In the genomic region with DNA sequence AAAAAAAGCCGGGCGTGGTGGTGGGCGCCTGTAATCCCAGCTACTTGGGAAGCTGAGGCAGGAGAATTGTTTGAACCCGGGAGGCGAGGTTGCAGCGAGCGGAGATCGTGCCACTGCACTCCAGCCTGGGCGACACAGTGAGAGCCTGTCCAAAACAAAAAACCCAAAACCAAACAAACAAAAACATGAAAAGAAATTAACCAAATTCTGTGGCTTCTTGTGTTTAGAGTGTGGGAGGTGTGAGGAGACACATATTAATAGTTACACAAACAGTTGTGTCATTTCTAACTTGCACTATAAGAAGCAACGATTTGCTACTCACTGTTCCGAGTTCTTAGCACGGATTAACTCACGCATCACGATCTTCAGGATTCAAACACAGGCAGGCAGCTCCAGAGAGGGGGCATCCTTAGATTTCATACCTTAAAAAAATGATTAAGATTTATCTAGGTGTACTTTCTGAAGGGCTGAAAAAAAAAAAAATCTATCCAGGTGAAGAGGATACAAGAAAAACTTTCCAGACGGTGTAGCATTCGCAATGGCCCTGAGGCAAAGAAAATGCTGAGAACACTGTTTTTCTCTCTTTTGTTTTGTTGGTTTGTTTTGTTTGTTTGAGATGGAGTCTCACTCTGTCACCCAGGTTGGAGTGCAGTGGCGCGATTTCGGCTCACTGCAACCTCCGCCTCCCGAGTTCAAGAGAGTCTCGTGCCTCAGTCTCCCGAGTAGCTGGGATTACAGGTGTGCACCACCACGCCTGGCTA, we compare ENCODE assay signal across 8 cellular contexts. TPM values are rescaled to one million over a fixed set of nuclear protein-coding genes. Genes with fewer than 3 reads are reported as not detected.
DNase-seq lines count a peak whose midpoint lies in the region; ATAC-seq, FAIRE-seq and TF ChIP-seq lines count a peak whose summit lies in the region.

No MANE protein-coding gene starts in this region.

- peak overlapping the region; percentile 83 for H2AFZ ChIP-seq in keratinocyte (ENCODE audit: control insufficient read depth, low read length)

- peaks cover 19% of the 10 kb centered on the region for H3K4me1 Mint-ChIP-seq in activated T-helper 2 cell treated with anti-CD3 and anti-CD28 coated beads, Interferon-gamma antibody, Interleukin-2, Interleukin-4, amounts not matched to agents 10 μg/mL and 5 μg/mL and 100 μg/mL, durations not matched to agents 14 hours and 24 hours and 36 hours (ENCODE audit: low read depth)

- DNase-seq in GM06990 (ENCODE audit: extremely low read depth, insufficient read length), result peak; percentile 41
- no peak for DNase-seq in activated T-helper 2 cell treated with anti-CD3 and anti-CD28 coated beads, Interferon-gamma antibody, Interleukin-2, Interleukin-4, amounts not matched to agents 10 μg/mL and 5 μg/mL and 100 μg/mL, durations not matched to agents 14 hours and 24 hours and 36 hours (ENCODE audit: low spot score)
- no peak for DNase-seq in keratinocyte (ENCODE audit: low read depth, low spot score)
- DNase-seq in testis, result no peak
- DNase-seq in mucosa of gallbladder (ENCODE audit: low spot score), result no peak
- no peak for DNase-seq in HuH-7.5 (ENCODE audit: low spot score)

- 32 to 46% methylated on average over 24 of the region's 24 CpGs for WGBS in testis, 2 donors

- no peaks in the 10 kb centered on the region for H3K36me3 ChIP-seq in GM06990 (ENCODE audit: control insufficient read depth, insufficient read depth, low read length)
- H3K36me3 ChIP-seq in keratinocyte (ENCODE audit: control insufficient read depth in 2 of 2, extremely low read depth in 1 of 2, insufficient read depth in 2 of 2, low read length in 2 of 2), result no peaks in the 10 kb centered on the region
- no peaks in the 10 kb centered on the region for H3K36me3 ChIP-seq in testis (ENCODE audit: low read depth, missing control alignments)

- H4K20me1 ChIP-seq in keratinocyte (ENCODE audit: control insufficient read depth, extremely low read depth, insufficient read depth, low read length), result no peaks in the 10 kb centered on the region

- H3K27me3 ChIP-seq in GM06990 (replicated peaks; ENCODE audit: control insufficient read depth, insufficient read depth, low read length) (no peaks in the 10 kb centered on the region), keratinocyte (ENCODE audit: control insufficient read depth, extremely low read depth, insufficient read depth, low read length) (no peaks in the 10 kb centered on the region), testis (no peaks in the 10 kb centered on the region)

- no peaks in the 10 kb centered on the region for H3K9me1 ChIP-seq in keratinocyte (ENCODE audit: control insufficient read depth, extremely low read depth, insufficient read depth, low read length)

- H3K9me3 ChIP-seq in keratinocyte (ENCODE audit: control insufficient read depth, low read depth, low read length) (no peaks in the 10 kb centered on the region), testis (no peaks in the 10 kb centered on the region)

- peaks cover 6% of the 10 kb centered on the region for H3K79me2 ChIP-seq in keratinocyte (ENCODE audit: control insufficient read depth, insufficient read depth, low read length)

- H3K4me3 ChIP-seq in GM06990 (replicated peaks; ENCODE audit: low read depth, low read length) (peak overlapping the region; percentile 96), keratinocyte (ENCODE audit: control insufficient read depth in 2 of 3, extremely low read depth in 1 of 3, insufficient read depth in 2 of 3, low read depth in 1 of 3, low read length in 3 of 3) (peak overlapping the region; percentile 77 to 98 (median 89)), testis (peak overlapping the region; percentile 77 to 84)

- H3K27ac ChIP-seq in keratinocyte (ENCODE audit: control insufficient read depth, insufficient read depth, low read length), result peak overlapping the region; percentile 87
- H3K27ac ChIP-seq in testis, result peak overlapping the region in 1 of 2 donors; percentile 93

- peak overlapping the region; percentile 96 for H3K9ac ChIP-seq in keratinocyte (ENCODE audit: control insufficient read depth, extremely low read depth, insufficient read depth, low read length)

- ATAC-seq in HG02642 (IDR thresholded peaks at IDR 0.05; ENCODE audit: poor library complexity, unreplicated experiment), result peak; percentile 53
- ATAC-seq in HG03280 (IDR thresholded peaks at IDR 0.05; ENCODE audit: unreplicated experiment), result no peak

- no peaks in the 10 kb centered on the region for H3K9me3 Mint-ChIP-seq in activated T-helper 2 cell treated with anti-CD3 and anti-CD28 coated beads, Interferon-gamma antibody, Interleukin-2, Interleukin-4, amounts not matched to agents 10 μg/mL and 5 μg/mL and 100 μg/mL, durations not matched to agents 14 hours and 24 hours and 36 hours

- peaks cover 3% of the 10 kb centered on the region for H3K4me1 ChIP-seq in keratinocyte (ENCODE audit: control insufficient read depth, extremely low read depth, insufficient read depth, low read length)
- H3K4me1 ChIP-seq in testis, result peaks cover 6% of the 10 kb centered on the region

- no peak for TF ChIP-seq CTCF in GM06990 (IDR thresholded peaks at IDR 0.05; ENCODE audit: insufficient read depth, low read length, poor library complexity, severe bottlenecking)
- TF ChIP-seq CTCF in keratinocyte (optimal IDR thresholded peaks at IDR 0.05 in 1 of 3, IDR thresholded peaks at IDR 0.05 in 1 of 3, conservative IDR thresholded peaks at IDR 0.05 in 1 of 3; ENCODE audit: extremely low read depth in 1 of 3, insufficient read depth in 2 of 3, low read length in 3 of 3), result no peak
- no peak for TF ChIP-seq CTCF in testis (IDR thresholded peaks at IDR 0.05)

- H3K4me3 Mint-ChIP-seq in activated T-helper 2 cell treated with anti-CD3 and anti-CD28 coated beads, Interferon-gamma antibody, Interleukin-2, Interleukin-4, amounts not matched to agents 10 μg/mL and 5 μg/mL and 100 μg/mL, durations not matched to agents 14 hours and 24 hours and 36 hours (ENCODE audit: low read depth), result peak overlapping the region; percentile 93

- no peak for FAIRE-seq in keratinocyte (lab: Jason Lieb, UNC)

- H3K4me2 ChIP-seq in keratinocyte (ENCODE audit: control insufficient read depth, extremely low read depth, insufficient read depth, low read depth, low read length), result peak overlapping the region; percentile 100

- dilution Hi-C loops in keratinocyte (cut with MboI; ENCODE audit: extremely low pct_ligation_motif_present, low sequenced_read_pairs), result no loop called here

- peaks cover 2% of the 10 kb centered on the region for H3K36me3 Mint-ChIP-seq in activated T-helper 2 cell treated with anti-CD3 and anti-CD28 coated beads, Interferon-gamma antibody, Interleukin-2, Interleukin-4, amounts not matched to agents 10 μg/mL and 5 μg/mL and 100 μg/mL, durations not matched to agents 14 hours and 24 hours and 36 hours (ENCODE audit: low read depth)

- peak overlapping the region; percentile 91 for H3K27ac Mint-ChIP-seq in activated T-helper 2 cell treated with anti-CD3 and anti-CD28 coated beads, Interferon-gamma antibody, Interleukin-2, Interleukin-4, amounts not matched to agents 10 μg/mL and 5 μg/mL and 100 μg/mL, durations not matched to agents 14 hours and 24 hours and 36 hours

- H3K27me3 Mint-ChIP-seq in activated T-helper 2 cell treated with anti-CD3 and anti-CD28 coated beads, Interferon-gamma antibody, Interleukin-2, Interleukin-4, amounts not matched to agents 10 μg/mL and 5 μg/mL and 100 μg/mL, durations not matched to agents 14 hours and 24 hours and 36 hours (ENCODE audit: low read depth), result no peaks in the 10 kb centered on the region

- no peak for TF ChIP-seq POLR2A in testis (IDR thresholded peaks at IDR 0.05)

- intact Hi-C loops in activated T-helper 2 cell treated with anti-CD3 and anti-CD28 coated beads, Interferon-gamma antibody, Interleukin-2, Interleukin-4, amounts not matched to agents 10 μg/mL and 5 μg/mL and 100 μg/mL, durations not matched to agents 14 hours and 24 hours and 36 hours (cut with micrococcal nuclease), result loop anchor here (5.0 kb wide), 1 partner anchor 91 kb away; no protein-coding TSS in a partner anchor
- intact Hi-C loops in testis (cut with DNase I; ENCODE audit: low total_unique reads), result no loop called here

RNA-seq across cellular contexts. Expression of gene HMGCL, which starts 0.7 kb away (rescaled TPM):
- 22.8 and 25.9 TPM in 2 replicates for total RNA-seq in activated T-helper 2 cell treated with anti-CD3 and anti-CD28 coated beads, Interferon-gamma antibody, Interleukin-2, Interleukin-4, amounts not matched to agents 10 μg/mL and 5 μg/mL and 100 μg/mL, durations not matched to agents 14 hours and 24 hours and 36 hours
- polyA plus RNA-seq in keratinocyte (24.1 to 35.0 TPM (median 29.6 TPM) in 3 replicates), testis (ENCODE audit: insufficient read depth, low read depth, low replicate concordance) (38.8 TPM)
- 13.9 TPM for polyA plus RNA-seq in keratinocyte (2011; ENCODE audit: low read depth)
- polyA plus RNA-seq in keratinocyte (2011; cell fraction: cytosol; rRNA removed), result 23.6 and 23.7 TPM in 2 replicates
- 26.0 and 26.5 TPM in 2 replicates for polyA plus RNA-seq in keratinocyte (2011; cell fraction: nucleus; rRNA removed)
- polyA plus RNA-seq in keratinocyte (2012; ENCODE audit: low replicate concordance), result 22.9 and 36.0 TPM in 2 replicates
- 7.3 to 18.4 TPM (median 16.4 TPM) in 3 replicates for polyA minus RNA-seq in keratinocyte
- polyA minus RNA-seq in keratinocyte (2011; cell fraction: cytosol; rRNA and poly(A)+ RNA removed), result 8.4 TPM
- polyA minus RNA-seq in keratinocyte (2011; cell fraction: nucleus; rRNA and poly(A)+ RNA removed), result 8.7 and 10.8 TPM in 2 replicates
- total RNA-seq in testis (10 to 100 TPM; 48.2 to 54.3 TPM), mucosa of gallbladder (57.6 TPM)

RNA-seq across cellular contexts. Expression of gene GALE, which starts 25.4 kb away (rescaled TPM):
- 57.8 and 62.1 TPM in 2 replicates for total RNA-seq in activated T-helper 2 cell treated with anti-CD3 and anti-CD28 coated beads, Interferon-gamma antibody, Interleukin-2, Interleukin-4, amounts not matched to agents 10 μg/mL and 5 μg/mL and 100 μg/mL, durations not matched to agents 14 hours and 24 hours and 36 hours
- 52.8 to 68.3 TPM (median 66.9 TPM) in 3 replicates for polyA plus RNA-seq in keratinocyte
- polyA plus RNA-seq in keratinocyte (2011; ENCODE audit: low read depth), result 16.0 TPM
- polyA plus RNA-seq in keratinocyte (2011; cell fraction: cytosol; rRNA removed), result 32.5 and 51.1 TPM in 2 replicates
- polyA plus RNA-seq in keratinocyte (2011; cell fraction: nucleus; rRNA removed), result 58.9 and 68.1 TPM in 2 replicates
- polyA plus RNA-seq in keratinocyte (2012; ENCODE audit: low replicate concordance), result 31.5 and 55.2 TPM in 2 replicates
- 37.5 to 51.9 TPM (median 38.4 TPM) in 3 replicates for polyA minus RNA-seq in keratinocyte
- 36.4 TPM for polyA minus RNA-seq in keratinocyte (2011; cell fraction: cytosol; rRNA and poly(A)+ RNA removed)
- polyA minus RNA-seq in keratinocyte (2011; cell fraction: nucleus; rRNA and poly(A)+ RNA removed), result 20.2 and 22.2 TPM in 2 replicates
- total RNA-seq in testis, result 10 to 100 TPM; 23.2 to 26.1 TPM
- polyA plus RNA-seq in testis (ENCODE audit: insufficient read depth, low read depth, low replicate concordance), result 18.7 TPM
- 111 TPM for total RNA-seq in mucosa of gallbladder

RNA-seq across cellular contexts. Expression of gene LYPLA2, which starts 35.0 kb away (rescaled TPM):
- total RNA-seq in activated T-helper 2 cell treated with anti-CD3 and anti-CD28 coated beads, Interferon-gamma antibody, Interleukin-2, Interleukin-4, amounts not matched to agents 10 μg/mL and 5 μg/mL and 100 μg/mL, durations not matched to agents 14 hours and 24 hours and 36 hours, result 86.4 and 88.4 TPM in 2 replicates
- polyA plus RNA-seq in keratinocyte (51.7 to 81.7 TPM (median 73.9 TPM) in 3 replicates), testis (ENCODE audit: insufficient read depth, low read depth, low replicate concordance) (36.1 TPM)
- 27.7 TPM for polyA plus RNA-seq in keratinocyte (2011; ENCODE audit: low read depth)
- 58.6 and 99.6 TPM in 2 replicates for polyA plus RNA-seq in keratinocyte (2011; cell fraction: cytosol; rRNA removed)
- 63.3 and 92.1 TPM in 2 replicates for polyA plus RNA-seq in keratinocyte (2011; cell fraction: nucleus; rRNA removed)
- 61.1 and 73.9 TPM in 2 replicates for polyA plus RNA-seq in keratinocyte (2012; ENCODE audit: low replicate concordance)
- 54.5 to 70.5 TPM (median 61.2 TPM) in 3 replicates for polyA minus RNA-seq in keratinocyte
- 134 TPM for polyA minus RNA-seq in keratinocyte (2011; cell fraction: cytosol; rRNA and poly(A)+ RNA removed)
- 29.7 and 39.1 TPM in 2 replicates for polyA minus RNA-seq in keratinocyte (2011; cell fraction: nucleus; rRNA and poly(A)+ RNA removed)
- total RNA-seq in testis (10 to 100 TPM; 46.5 to 47.8 TPM), mucosa of gallbladder (63.2 TPM)

RNA-seq across cellular contexts. Expression of gene FUCA1, which starts 42.1 kb away (rescaled TPM):
- 3.3 and 4.0 TPM in 2 replicates for total RNA-seq in activated T-helper 2 cell treated with anti-CD3 and anti-CD28 coated beads, Interferon-gamma antibody, Interleukin-2, Interleukin-4, amounts not matched to agents 10 μg/mL and 5 μg/mL and 100 μg/mL, durations not matched to agents 14 hours and 24 hours and 36 hours
- 9.0 to 11.9 TPM (median 10.3 TPM) in 3 replicates for polyA plus RNA-seq in keratinocyte
- polyA plus RNA-seq in keratinocyte (2011; ENCODE audit: low read depth), result 4.3 TPM
- polyA plus RNA-seq in keratinocyte (2011; cell fraction: cytosol; rRNA removed), result 6.0 and 11.0 TPM in 2 replicates
- polyA plus RNA-seq in keratinocyte (2011; cell fraction: nucleus; rRNA removed), result 13.6 and 14.2 TPM in 2 replicates
- 4.7 and 6.4 TPM in 2 replicates for polyA plus RNA-seq in keratinocyte (2012; ENCODE audit: low replicate concordance)
- 2.3 to 7.5 TPM (median 6.6 TPM) in 3 replicates for polyA minus RNA-seq in keratinocyte
- polyA minus RNA-seq in keratinocyte (2011; cell fraction: cytosol; rRNA and poly(A)+ RNA removed), result 8.1 TPM
- polyA minus RNA-seq in keratinocyte (2011; cell fraction: nucleus; rRNA and poly(A)+ RNA removed), result 6.2 and 9.5 TPM in 2 replicates
- total RNA-seq in testis, result 10 to 100 TPM; 34.0 to 41.2 TPM
- 68.8 TPM for polyA plus RNA-seq in testis (ENCODE audit: insufficient read depth, low read depth, low replicate concordance)
- total RNA-seq in mucosa of gallbladder, result 65.9 TPM

RNA-seq across cellular contexts. Expression of gene PITHD1, which starts 47.7 kb away (rescaled TPM):
- 71.4 and 72.7 TPM in 2 replicates for total RNA-seq in activated T-helper 2 cell treated with anti-CD3 and anti-CD28 coated beads, Interferon-gamma antibody, Interleukin-2, Interleukin-4, amounts not matched to agents 10 μg/mL and 5 μg/mL and 100 μg/mL, durations not matched to agents 14 hours and 24 hours and 36 hours
- 48.9 to 60.8 TPM (median 59.4 TPM) in 3 replicates for polyA plus RNA-seq in keratinocyte
- 17.9 TPM for polyA plus RNA-seq in keratinocyte (2011; ENCODE audit: low read depth)
- 54.3 and 63.7 TPM in 2 replicates for polyA plus RNA-seq in keratinocyte (2011; cell fraction: cytosol; rRNA removed)
- polyA plus RNA-seq in keratinocyte (2011; cell fraction: nucleus; rRNA removed), result 35.8 and 46.7 TPM in 2 replicates
- polyA plus RNA-seq in keratinocyte (2012; ENCODE audit: low replicate concordance), result 36.7 and 62.0 TPM in 2 replicates
- 13.4 to 15.6 TPM (median 14.4 TPM) in 3 replicates for polyA minus RNA-seq in keratinocyte
- 20.3 TPM for polyA minus RNA-seq in keratinocyte (2011; cell fraction: cytosol; rRNA and poly(A)+ RNA removed)
- polyA minus RNA-seq in keratinocyte (2011; cell fraction: nucleus; rRNA and poly(A)+ RNA removed), result 6.8 and 8.0 TPM in 2 replicates
- total RNA-seq in testis, result 10 to 100 TPM; 83.7 to 89.9 TPM
- polyA plus RNA-seq in testis (ENCODE audit: insufficient read depth, low read depth, low replicate concordance), result 99.3 TPM
- 49.0 TPM for total RNA-seq in mucosa of gallbladder
